ENCODE assay signal across 2 cellular contexts in the genomic region with DNA sequence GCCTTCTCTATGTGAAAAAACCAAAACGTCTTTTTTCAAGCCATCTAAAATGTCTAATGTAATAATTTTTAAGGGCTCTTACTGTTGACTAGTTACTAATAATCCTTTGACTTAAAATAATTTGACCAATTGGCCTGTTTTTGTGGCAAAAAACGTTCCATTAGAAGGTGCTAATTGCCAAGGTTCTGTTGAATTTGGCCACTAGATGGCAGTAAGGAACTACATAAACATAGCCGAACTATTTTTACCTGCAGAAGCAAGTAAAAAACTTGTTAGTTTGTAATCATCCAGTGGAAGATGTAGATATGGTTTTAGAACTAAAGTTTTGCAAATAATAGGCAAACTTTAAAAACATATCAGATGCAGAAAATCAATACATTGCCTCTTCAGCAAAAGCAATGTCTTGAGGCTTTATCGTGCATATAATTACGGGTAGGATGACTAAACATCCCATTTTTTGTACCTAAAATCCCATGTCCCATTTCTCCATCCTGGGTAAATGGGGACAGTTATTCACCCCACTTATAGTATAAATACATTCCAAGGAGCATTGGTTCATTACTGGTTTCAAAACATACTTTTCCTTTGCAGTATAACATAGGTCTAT.
TF ChIP-seq lines count a peak whose summit lies in the region.

No MANE protein-coding gene starts in this region.

TF ChIP-seq in GM12891, 5 proteins besides CTCF, POLR2A, EP300 and RAD21 (continued from another document):
- no peak for TF ChIP-seq TAF1 (IDR thresholded peaks at IDR 0.05; ENCODE audit: low read depth, low read length)
- no peak for TF ChIP-seq POU2F2 (IDR thresholded peaks at IDR 0.05; ENCODE audit: low read depth, low read length)
- no peak for TF ChIP-seq POLR2AphosphoS5 (IDR thresholded peaks at IDR 0.05; ENCODE audit: low read depth, low read length)

TF ChIP-seq in K562, 482 proteins besides CTCF, POLR2A, EP300 and RAD21:
- TF ChIP-seq, protein P1, sequence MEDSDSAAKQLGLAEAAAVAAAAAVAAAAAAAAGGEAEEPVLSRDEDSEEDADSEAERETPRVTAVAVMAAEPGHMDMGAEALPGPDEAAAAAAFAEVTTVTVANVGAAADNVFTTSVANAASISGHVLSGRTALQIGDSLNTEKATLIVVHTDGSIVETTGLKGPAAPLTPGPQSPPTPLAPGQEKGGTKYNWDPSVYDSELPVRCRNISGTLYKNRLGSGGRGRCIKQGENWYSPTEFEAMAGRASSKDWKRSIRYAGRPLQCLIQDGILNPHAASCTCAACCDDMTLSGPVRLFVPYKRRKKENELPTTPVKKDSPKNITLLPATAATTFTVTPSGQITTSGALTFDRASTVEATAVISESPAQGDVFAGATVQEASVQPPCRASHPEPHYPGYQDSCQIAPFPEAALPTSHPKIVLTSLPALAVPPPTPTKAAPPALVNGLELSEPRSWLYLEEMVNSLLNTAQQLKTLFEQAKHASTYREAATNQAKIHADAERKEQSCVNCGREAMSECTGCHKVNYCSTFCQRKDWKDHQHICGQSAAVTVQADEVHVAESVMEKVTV (CRISPR knock-in tag; IDR thresholded peaks at IDR 0.05) = peak; percentile 82
- TF ChIP-seq FOXA1 (IDR thresholded peaks at IDR 0.05; ENCODE audit: borderline replicate concordance) = no peak
- peak; percentile 48; the same call in 1 of the 2 replicates for TF ChIP-seq SMC3 (conservative IDR thresholded peaks at IDR 0.05; ENCODE audit: insufficient read depth, low read depth, low read length)
